In the genomic region with DNA sequence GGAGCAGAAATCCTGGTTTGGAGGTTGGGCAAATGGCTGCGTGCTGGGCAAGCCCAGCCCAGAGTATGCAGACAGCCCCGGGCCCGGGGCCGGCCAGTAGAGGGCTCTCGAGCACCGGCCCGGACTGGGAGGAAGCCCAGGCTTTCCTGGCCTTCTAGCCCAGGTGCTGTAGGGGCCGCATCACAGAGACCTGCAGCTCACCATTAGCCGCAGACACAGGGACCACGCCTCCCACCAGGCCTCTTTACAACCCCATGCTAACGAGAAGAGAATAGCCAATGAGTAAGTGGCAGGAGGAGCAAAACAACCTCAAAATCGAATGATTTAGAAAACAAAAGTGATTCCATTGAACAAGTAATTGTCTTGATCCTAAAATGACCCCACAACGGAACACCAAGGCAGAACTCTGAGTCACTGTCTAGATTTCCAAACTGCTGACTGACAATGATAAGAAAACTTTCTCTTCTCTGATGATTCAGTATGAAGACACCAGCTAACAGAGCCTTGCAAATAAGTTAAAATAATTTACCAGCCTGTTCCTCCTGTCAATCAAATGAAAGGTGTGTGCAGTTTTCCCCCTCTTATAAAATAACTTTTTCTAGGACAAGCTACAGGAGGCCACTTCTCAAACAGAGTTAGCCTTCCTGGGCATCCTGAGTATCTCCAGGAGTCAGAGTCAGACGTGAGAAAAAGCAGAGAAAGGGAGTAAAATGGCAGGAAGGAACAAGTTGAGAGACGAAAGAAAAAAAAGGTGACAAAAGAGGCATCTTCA, we compare ENCODE assay signal across 2 cellular contexts.
TF ChIP-seq lines count a peak whose summit lies in the region.

No MANE protein-coding gene starts in this region.

TF ChIP-seq in HEK293, 187 proteins besides CTCF, POLR2A, EP300 and RAD21 (continued from another document):
- TF ChIP-seq ZNF449 (tag by site-specific recombination; IDR thresholded peaks at IDR 0.05), result 0 out of 2 replicates have a peak, but pooled peaks have one; percentile 29
- no peak for TF ChIP-seq ZNF514 (tag by site-specific recombination; IDR thresholded peaks at IDR 0.05)
- TF ChIP-seq ZEB2 (tag by site-specific recombination; IDR thresholded peaks at IDR 0.05), result no peak
- no peak for TF ChIP-seq ZNF404 (tag by site-specific recombination; IDR thresholded peaks at IDR 0.05)
- TF ChIP-seq ZNF677 (tag by site-specific recombination; IDR thresholded peaks at IDR 0.05), result no peak
- no peak for TF ChIP-seq BCL11B (tag by site-specific recombination; IDR thresholded peaks at IDR 0.05; ENCODE audit: low read depth)
- TF ChIP-seq SETDB1 (IDR thresholded peaks at IDR 0.05; ENCODE audit: insufficient read length, low read length), result no peak
- no peak for TF ChIP-seq ZNF623 (tag by site-specific recombination; IDR thresholded peaks at IDR 0.05)
- no peak for TF ChIP-seq ZNF24 (tag by site-specific recombination; IDR thresholded peaks at IDR 0.05)
- no peak for TF ChIP-seq SALL2 (tag by site-specific recombination; IDR thresholded peaks at IDR 0.05; ENCODE audit: borderline replicate concordance)
- 0 out of 2 replicates have a peak, but pooled peaks have one; percentile 5 for TF ChIP-seq ZNF426 (tag by site-specific recombination; IDR thresholded peaks at IDR 0.05)
- TF ChIP-seq ZNF792 (tag by site-specific recombination; IDR thresholded peaks at IDR 0.05), result no peak
- TF ChIP-seq PATZ1 (tag by site-specific recombination; IDR thresholded peaks at IDR 0.05), result no peak
- no peak for TF ChIP-seq REPIN1 (tag by site-specific recombination; IDR thresholded peaks at IDR 0.05; ENCODE audit: low read depth)
- no peak for TF ChIP-seq ZNF530 (tag by site-specific recombination; IDR thresholded peaks at IDR 0.05; ENCODE audit: low read depth)
- no peak for TF ChIP-seq ZXDB (tag by site-specific recombination; IDR thresholded peaks at IDR 0.05)
- TF ChIP-seq HOXD13 (CRISPR knock-in tag; IDR thresholded peaks at IDR 0.05; ENCODE audit: borderline replicate concordance), result no peak
- TF ChIP-seq ZNF221 (tag by site-specific recombination; IDR thresholded peaks at IDR 0.05; ENCODE audit: borderline replicate concordance), result no peak
- TF ChIP-seq ZNF660 (tag by site-specific recombination; IDR thresholded peaks at IDR 0.05), result peak; percentile 64
- TF ChIP-seq ZSCAN30 (tag by site-specific recombination; IDR thresholded peaks at IDR 0.05), result peak; percentile 78; the same call in 1 of the 2 replicates
- no peak for TF ChIP-seq ZBTB20 (tag by site-specific recombination; IDR thresholded peaks at IDR 0.05)
- TF ChIP-seq AEBP2 (tag by site-specific recombination; IDR thresholded peaks at IDR 0.05; ENCODE audit: borderline replicate concordance), result no peak
- TF ChIP-seq ZNF837 (tag by site-specific recombination; IDR thresholded peaks at IDR 0.05), result no peak
- no peak for TF ChIP-seq ZFHX2 (tag by site-specific recombination; conservative IDR thresholded peaks at IDR 0.05)
- TF ChIP-seq PRDM1 (tag by site-specific recombination; IDR thresholded peaks at IDR 0.05), result peak; percentile 47; the same call in 1 of the 2 replicates
- no peak for TF ChIP-seq ZBTB17 (tag by site-specific recombination; IDR thresholded peaks at IDR 0.05)
- TF ChIP-seq ZNF501 (tag by site-specific recombination; IDR thresholded peaks at IDR 0.05), result 0 out of 2 replicates have a peak, but pooled peaks have one; percentile 38
- TF ChIP-seq ZNF654 (tag by site-specific recombination; IDR thresholded peaks at IDR 0.05; ENCODE audit: low read depth), result peak; percentile 77

TF ChIP-seq in GM12878, 131 proteins besides CTCF, POLR2A, EP300 and RAD21 (continued from another document and continues in another):
- TF ChIP-seq, protein P1, sequence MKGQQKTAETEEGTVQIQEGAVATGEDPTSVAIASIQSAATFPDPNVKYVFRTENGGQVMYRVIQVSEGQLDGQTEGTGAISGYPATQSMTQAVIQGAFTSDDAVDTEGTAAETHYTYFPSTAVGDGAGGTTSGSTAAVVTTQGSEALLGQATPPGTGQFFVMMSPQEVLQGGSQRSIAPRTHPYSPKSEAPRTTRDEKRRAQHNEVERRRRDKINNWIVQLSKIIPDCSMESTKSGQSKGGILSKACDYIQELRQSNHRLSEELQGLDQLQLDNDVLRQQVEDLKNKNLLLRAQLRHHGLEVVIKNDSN (IDR thresholded peaks at IDR 0.05; ENCODE audit: borderline replicate concordance, extremely low read length, insufficient read depth, low read depth, low read length), result no peak
- TF ChIP-seq RELA (IDR thresholded peaks at IDR 0.05; ENCODE audit: borderline replicate concordance, partially characterized antibody), result no peak
- TF ChIP-seq NBN (IDR thresholded peaks at IDR 0.05), result no peak
- TF ChIP-seq, protein P2, sequence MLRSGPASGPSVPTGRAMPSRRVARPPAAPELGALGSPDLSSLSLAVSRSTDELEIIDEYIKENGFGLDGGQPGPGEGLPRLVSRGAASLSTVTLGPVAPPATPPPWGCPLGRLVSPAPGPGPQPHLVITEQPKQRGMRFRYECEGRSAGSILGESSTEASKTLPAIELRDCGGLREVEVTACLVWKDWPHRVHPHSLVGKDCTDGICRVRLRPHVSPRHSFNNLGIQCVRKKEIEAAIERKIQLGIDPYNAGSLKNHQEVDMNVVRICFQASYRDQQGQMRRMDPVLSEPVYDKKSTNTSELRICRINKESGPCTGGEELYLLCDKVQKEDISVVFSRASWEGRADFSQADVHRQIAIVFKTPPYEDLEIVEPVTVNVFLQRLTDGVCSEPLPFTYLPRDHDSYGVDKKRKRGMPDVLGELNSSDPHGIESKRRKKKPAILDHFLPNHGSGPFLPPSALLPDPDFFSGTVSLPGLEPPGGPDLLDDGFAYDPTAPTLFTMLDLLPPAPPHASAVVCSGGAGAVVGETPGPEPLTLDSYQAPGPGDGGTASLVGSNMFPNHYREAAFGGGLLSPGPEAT (IDR thresholded peaks at IDR 0.05; ENCODE audit: low read depth), result no peak
- TF ChIP-seq BCLAF1 (IDR thresholded peaks at IDR 0.05), result no peak
- TF ChIP-seq GABPA (IDR thresholded peaks at IDR 0.05; ENCODE audit: low read depth), result no peak
- no peak for TF ChIP-seq SREBF2 (IDR thresholded peaks at IDR 0.05; ENCODE audit: low read length)
- no peak for TF ChIP-seq TCF7 (IDR thresholded peaks at IDR 0.05; ENCODE audit: borderline replicate concordance)
- no peak for TF ChIP-seq SPI1 (IDR thresholded peaks at IDR 0.05; ENCODE audit: borderline replicate concordance, insufficient read depth, low read depth, low read length)
- TF ChIP-seq REST (IDR thresholded peaks at IDR 0.05; ENCODE audit: low read depth, low read length), result no peak
- TF ChIP-seq CEBPB (IDR thresholded peaks at IDR 0.05; ENCODE audit: borderline replicate concordance in 1 of 2, low read depth in 2 of 2, low read length in 2 of 2), result no peak
- TF ChIP-seq E2F4 (IDR thresholded peaks at IDR 0.05; ENCODE audit: low read depth, low read length), result no peak
- TF ChIP-seq SUPT20H (IDR thresholded peaks at IDR 0.05; ENCODE audit: borderline replicate concordance, control insufficient read depth, low read depth, low read length), result no peak
- no peak for TF ChIP-seq PAX5 (IDR thresholded peaks at IDR 0.05; ENCODE audit: borderline replicate concordance, low read depth, low read length)
- TF ChIP-seq POLR2AphosphoS5 (IDR thresholded peaks at IDR 0.05; ENCODE audit: low read length), result no peak
- TF ChIP-seq, protein P3, sequence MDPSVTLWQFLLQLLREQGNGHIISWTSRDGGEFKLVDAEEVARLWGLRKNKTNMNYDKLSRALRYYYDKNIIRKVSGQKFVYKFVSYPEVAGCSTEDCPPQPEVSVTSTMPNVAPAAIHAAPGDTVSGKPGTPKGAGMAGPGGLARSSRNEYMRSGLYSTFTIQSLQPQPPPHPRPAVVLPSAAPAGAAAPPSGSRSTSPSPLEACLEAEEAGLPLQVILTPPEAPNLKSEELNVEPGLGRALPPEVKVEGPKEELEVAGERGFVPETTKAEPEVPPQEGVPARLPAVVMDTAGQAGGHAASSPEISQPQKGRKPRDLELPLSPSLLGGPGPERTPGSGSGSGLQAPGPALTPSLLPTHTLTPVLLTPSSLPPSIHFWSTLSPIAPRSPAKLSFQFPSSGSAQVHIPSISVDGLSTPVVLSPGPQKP (IDR thresholded peaks at IDR 0.05; ENCODE audit: low read depth, low read length), result no peak
- 0 out of 2 replicates have a peak, but pooled peaks have one; percentile 35 for TF ChIP-seq TCF3 (IDR thresholded peaks at IDR 0.05; ENCODE audit: borderline replicate concordance, insufficient read depth, low read depth, low read length)
- no peak for TF ChIP-seq ZSCAN29 (IDR thresholded peaks at IDR 0.05)
- no peak for TF ChIP-seq MTA3 (IDR thresholded peaks at IDR 0.05; ENCODE audit: borderline replicate concordance, low read length)
- peak; percentile 39; the same call in 1 of the 2 replicates for TF ChIP-seq ZNF207 (IDR thresholded peaks at IDR 0.05; ENCODE audit: borderline replicate concordance)
- 0 out of 2 replicates have a peak, but pooled peaks have one; percentile 17 for TF ChIP-seq TCF12 (IDR thresholded peaks at IDR 0.05; ENCODE audit: low read depth, low read length)
- TF ChIP-seq SMARCA5 (IDR thresholded peaks at IDR 0.05), result 0 out of 2 replicates have a peak, but pooled peaks have one; percentile 52
- no peak for TF ChIP-seq MYC (IDR thresholded peaks at IDR 0.05; ENCODE audit: insufficient read depth, insufficient read length, insufficient replicate concordance, low read length, severe bottlenecking)
- TF ChIP-seq ESRRA (IDR thresholded peaks at IDR 0.05; ENCODE audit: low read length), result no peak
- peak; percentile 89 for TF ChIP-seq YY1 (IDR thresholded peaks at IDR 0.05; ENCODE audit: low read depth, low read length)
- TF ChIP-seq BACH1 (IDR thresholded peaks at IDR 0.05; ENCODE audit: borderline replicate concordance), result no peak
- no peak for TF ChIP-seq PRDM15 (CRISPR knock-in tag; IDR thresholded peaks at IDR 0.05)
- no peak; the same call in 1 of the 2 replicates for TF ChIP-seq IKZF1 (conservative IDR thresholded peaks at IDR 0.05)
